Comparison of ENCODE assay signal across 8 cellular contexts in the genomic region with DNA sequence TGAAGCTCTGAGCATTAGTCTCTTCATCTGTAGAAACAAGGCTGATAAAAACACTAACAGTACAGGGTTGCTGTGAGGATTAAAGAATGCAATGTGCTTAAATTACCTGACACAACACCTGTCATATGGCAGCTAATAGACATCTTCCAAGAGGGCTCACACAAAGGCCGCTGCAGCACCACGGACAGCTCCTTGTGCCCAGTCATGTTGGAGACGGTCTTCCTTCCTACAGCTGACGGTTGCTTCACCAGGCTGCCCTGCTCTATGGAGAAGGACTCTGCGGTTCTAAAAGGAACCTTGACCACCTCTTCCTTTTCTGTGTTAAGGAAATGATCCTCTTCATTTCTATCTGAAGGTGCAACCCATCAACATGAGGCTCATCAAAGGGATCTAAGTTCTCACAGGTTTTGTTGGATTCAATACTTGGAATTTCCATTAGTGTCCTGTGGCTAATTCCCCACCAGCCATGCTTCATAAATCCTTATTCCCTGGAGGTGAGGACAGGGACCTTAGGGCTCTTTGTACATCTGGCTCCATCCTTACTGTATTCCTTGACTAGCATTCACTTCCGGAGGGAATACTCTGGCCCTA.
DNase-seq lines count a peak whose midpoint lies in the region.

No MANE protein-coding gene starts in this region.

- intact Hi-C loops in head of caudate nucleus (cut with DNase I) = no loop called here

- H3K27ac ChIP-seq in caudate nucleus (ENCODE audit: low read depth, low read length) = no peak overlapping the region

- peak; percentile 5 to 16 for DNase-seq in activated CD4-positive, alpha-beta T cell treated with anti-CD3 and anti-CD28 coated beads for 24 hours (ENCODE audit: low read depth in 2 of 2)
- no peak for DNase-seq in activated CD4-positive, alpha-beta T cell treated with anti-CD3 and anti-CD28 coated beads for 1 hour
- peak; percentile 62 for DNase-seq in activated CD4-positive, alpha-beta T cell treated with anti-CD3 and anti-CD28 coated beads for 48 hours
- DNase-seq in head of caudate nucleus (peak in 25 of 42 donors; percentile 3 to 73 (median 20)), caudate nucleus (lab: John Stamatoyannopoulos, UW) (no peak), COR-L47 (lab: John Stamatoyannopoulos, UW) (no peak), NCI-H146 (lab: John Stamatoyannopoulos, UW) (no peak)
- DNase-seq in stimulated activated CD4-positive, alpha-beta T cell treated with anti-CD3 and anti-CD28 coated beads, Interleukin-4, amount 100 ng/mL, for 24 hours = peak; percentile 32

Comparison
In these comparisons a context has a peak if more than half of its experiments do, and no peak if none do; other contexts are left out.
1. DNase-seq: peak in activated CD4-positive, alpha-beta T cell treated with anti-CD3 and anti-CD28 coated beads for 24 hours (2 of 2), activated CD4-positive, alpha-beta T cell treated with anti-CD3 and anti-CD28 coated beads for 48 hours (single experiment), head of caudate nucleus (25 of 42) and stimulated activated CD4-positive, alpha-beta T cell treated with anti-CD3 and anti-CD28 coated beads, Interleukin-4, amount 100 ng/mL, for 24 hours (single experiment); none in activated CD4-positive, alpha-beta T cell treated with anti-CD3 and anti-CD28 coated beads for 1 hour (single experiment), caudate nucleus (0 of 61), COR-L47 (single experiment) and NCI-H146 (single experiment).